ENCODE assay signal across 8 cellular contexts in genomic region chr14:75279153-75279738, GRCh38. TPM values are rescaled to one million over a fixed set of nuclear protein-coding genes. Genes with fewer than 3 reads are reported as not detected.
DNase-seq lines count a peak whose midpoint lies in the region; ATAC-seq and TF ChIP-seq lines count a peak whose summit lies in the region.

No MANE protein-coding gene starts in this region.

- H3K14ac ChIP-seq in neuronal stem cell (ENCODE audit: low read length) = peak overlapping the region; percentile 1

- no CpG with 5 or more reads among the region's 38 CpGs for WGBS in neuronal stem cell (ENCODE audit: extremely low coverage in 2 of 2, insufficient read length in 2 of 2, insufficient replicate concordance in 1 of 2), 2 donors

- no peaks in the 10 kb centered on the region for H3K9me2 ChIP-seq in PC-3 (replicated peaks; ENCODE audit: low read length)

- H3K79me1 ChIP-seq in neuronal stem cell (ENCODE audit: low read depth, low read length) = no peaks in the 10 kb centered on the region

- H3K9me3 ChIP-seq in PC-3 (ENCODE audit: low read length) (no peaks in the 10 kb centered on the region), neuronal stem cell (replicated peaks in 1 of 2; ENCODE audit: control insufficient read depth in 2 of 2, insufficient read depth in 1 of 2, low read depth in 1 of 2, low read length in 2 of 2) (no peaks in the 10 kb centered on the region)

- intact Hi-C loops in CD14-positive monocyte (cut with micrococcal nuclease) (loop anchor here (2.0 to 5.0 kb wide), 3 partner anchors 16 to 142 kb away; no protein-coding TSS in a partner anchor), PC-3 (cut with micrococcal nuclease) (loop anchor here (5.0 kb wide), 1 partner anchor 102 kb away; the partner anchor contains the start of gene TMED10)

- peak overlapping the region; percentile 61 for H3K18ac ChIP-seq in neuronal stem cell (ENCODE audit: low read length)

- BruUV-seq in PC-3 (replicated peaks; lab: Mats Ljungman, UMichigan) = TSS peak; percentile 47

- peak overlapping the region; percentile 93 for H3K23ac ChIP-seq in neuronal stem cell (ENCODE audit: low read depth, low read length, poor library complexity)

- no peaks in the 10 kb centered on the region for H3F3A ChIP-seq in PC-3 (ENCODE audit: low read length, unreplicated experiment)

- H3K4ac ChIP-seq in neuronal stem cell (ENCODE audit: low read length) = no peak overlapping the region

- H3K4me1 Mint-ChIP-seq in CD14-positive monocyte = peaks cover 60% of the 10 kb centered on the region
- peaks cover 60% of the 10 kb centered on the region for H3K4me1 Mint-ChIP-seq in activated naive CD4-positive, alpha-beta T cell treated with anti-CD3 and anti-CD28 coated beads, Interleukin-2, amount 50 U/mL, for 24 hours

- peak overlapping the region; percentile 98 for H2AFZ ChIP-seq in PC-3 (ENCODE audit: low read length)
- peak overlapping the region; percentile 97 for H2AFZ ChIP-seq in neuronal stem cell (ENCODE audit: low read length)

- ATAC-seq in PC-3 = peak; percentile 1; the same call in 1 of the 2 replicates

- peaks cover 29% of the 10 kb centered on the region for H4K20me1 ChIP-seq in PC-3 (ENCODE audit: low read length)

- H3K4me2 ChIP-seq in PC-3 (ENCODE audit: low read length) (peak overlapping the region; percentile 100), neuronal stem cell (ENCODE audit: insufficient read depth, low read length, poor library complexity, severe bottlenecking) (peak overlapping the region; percentile 98)

- H3K27me3 ChIP-seq in PC-3 (ENCODE audit: low read length) (no peaks in the 10 kb centered on the region; the same call in 1 of the 2 replicates), neuronal stem cell (ENCODE audit: control insufficient read depth in 3 of 3, insufficient read depth in 3 of 3, low read depth in 1 of 3, low read length in 3 of 3) (peaks cover 2 to 24% (median 13%) of the 10 kb centered on the region in 3 experiments)

- H3K27ac ChIP-seq in PC-3 (ENCODE audit: low read length) (no peak overlapping the region), neuronal stem cell (replicated peaks; ENCODE audit: low read length) (no peak overlapping the region)

- H3K4me3 Mint-ChIP-seq in CD14-positive monocyte = peak overlapping the region; percentile 95 to 100
- peak overlapping the region; percentile 96 for H3K4me3 Mint-ChIP-seq in activated naive CD4-positive, alpha-beta T cell treated with anti-CD3 and anti-CD28 coated beads, Interleukin-2, amount 50 U/mL, for 24 hours

- POLR2A ChIA-PET in PC-3 (lab: Charles Lee; ENCODE audit: unreplicated experiment) = interaction anchor here (1.0 kb wide), 1 partner anchor 20 kb away, joined by 6 read pairs; no protein-coding TSS in a partner anchor

- no peak overlapping the region for H4K91ac ChIP-seq in neuronal stem cell (ENCODE audit: low read depth, low read length, poor library complexity)

- H3K79me2 ChIP-seq in PC-3 (ENCODE audit: low read length) = no peaks in the 10 kb centered on the region

- H3K4me1 ChIP-seq in PC-3 (ENCODE audit: insufficient read depth, low read length) (peaks cover 16% of the 10 kb centered on the region; the same call in 1 of the 2 replicates), neuronal stem cell (ENCODE audit: control insufficient read depth in 2 of 2, insufficient read depth in 1 of 2, low read depth in 1 of 2, low read length in 2 of 2) (peaks cover 2 to 23% of the 10 kb centered on the region in 2 donors)

- H3K27ac Mint-ChIP-seq in CD14-positive monocyte = peak overlapping the region; percentile 98 to 100 (median 99)
- H3K27ac Mint-ChIP-seq in activated naive CD4-positive, alpha-beta T cell treated with anti-CD3 and anti-CD28 coated beads, Interleukin-2, amount 50 U/mL, for 24 hours = peak overlapping the region; percentile 99

- peaks cover 0 to 41% (median 7%) of the 10 kb centered on the region in 3 donors for H3K27me3 Mint-ChIP-seq in CD14-positive monocyte (ENCODE audit: low read depth in 3 of 3)
- H3K27me3 Mint-ChIP-seq in activated naive CD4-positive, alpha-beta T cell treated with anti-CD3 and anti-CD28 coated beads, Interleukin-2, amount 50 U/mL, for 24 hours = peaks cover 5% of the 10 kb centered on the region

- H2BK15ac ChIP-seq in neuronal stem cell (ENCODE audit: low read length) = peak overlapping the region; percentile 7

- H2BK12ac ChIP-seq in neuronal stem cell (ENCODE audit: low read length) = no peak overlapping the region

- H3K4me3 ChIP-seq in PC-3 (ENCODE audit: low read length) (peak overlapping the region; percentile 93), neuronal stem cell (ENCODE audit: low read length in 2 of 2) (peak overlapping the region; percentile 70 to 90)

- CTCF ChIA-PET in PC-3 (lab: Charles Lee) = interaction anchor here (0.7 kb wide), 1 partner anchor 15 kb away, joined by 3 read pairs; no protein-coding TSS in a partner anchor

- TF ChIP-seq CTCF in CD14-positive monocyte (IDR thresholded peaks at IDR 0.05) (no peak), PC-3 (conservative IDR thresholded peaks at IDR 0.05; ENCODE audit: low read depth, low read length) (no peak)

- DNase-seq in CD14-positive monocyte (ENCODE audit: low spot score) = no peak
- DNase-seq in HCEC 1CT = peak; percentile 49
- DNase-seq in PC-3 = no peak
- DNase-seq in glomerular visceral epithelial cell (ENCODE audit: extremely low spot score) = peak; percentile 34
- no peak for DNase-seq in neuronal stem cell (ENCODE audit: low spot score)
- DNase-seq in NCI-H2196 (lab: John Stamatoyannopoulos, UW; ENCODE audit: unreplicated experiment) = no peak
- no peak for DNase-seq in ecto neural progenitor cell (ENCODE audit: low spot score)

- peak overlapping the region; percentile 100 for H2BK5ac ChIP-seq in neuronal stem cell (ENCODE audit: low read length)

- H3K9ac ChIP-seq in PC-3 (ENCODE audit: low read length) (peak overlapping the region; percentile 95), neuronal stem cell (ENCODE audit: low read depth, low read length, poor library complexity) (peak overlapping the region; percentile 98)

- H3K9me3 Mint-ChIP-seq in CD14-positive monocyte = peaks cover 15 to 31% (median 26%) of the 10 kb centered on the region in 7 donors
- no peaks in the 10 kb centered on the region for H3K9me3 Mint-ChIP-seq in activated naive CD4-positive, alpha-beta T cell treated with anti-CD3 and anti-CD28 coated beads, Interleukin-2, amount 50 U/mL, for 24 hours

- H3K36me3 ChIP-seq in PC-3 (ENCODE audit: low read depth, low read length) (peaks cover 12% of the 10 kb centered on the region; the same call in 1 of the 2 replicates), neuronal stem cell (replicated peaks in 1 of 2; ENCODE audit: control insufficient read depth in 2 of 2, insufficient read depth in 2 of 2, low read length in 2 of 2) (peaks cover 7 to 19% of the 10 kb centered on the region in 2 donors)

- H4K8ac ChIP-seq in neuronal stem cell (ENCODE audit: low read depth, low read length) = no peak overlapping the region

- no peak overlapping the region for H2BK120ac ChIP-seq in neuronal stem cell (ENCODE audit: low read depth, low read length)

- H2AK5ac ChIP-seq in neuronal stem cell (ENCODE audit: low read depth, low read length) = no peak overlapping the region

- peaks cover 41 to 47% of the 10 kb centered on the region in 2 donors for H3K36me3 Mint-ChIP-seq in CD14-positive monocyte
- peaks cover 15% of the 10 kb centered on the region for H3K36me3 Mint-ChIP-seq in activated naive CD4-positive, alpha-beta T cell treated with anti-CD3 and anti-CD28 coated beads, Interleukin-2, amount 50 U/mL, for 24 hours

RNA-seq across cellular contexts. Expression of gene FOS, which starts 0.6 kb away (rescaled TPM):
- polyA plus RNA-seq in CD14-positive monocyte = 1,000 to 10,000 TPM; 4,403 to 4,841 TPM
- 99.2 and 103 TPM in 2 replicates for total RNA-seq in PC-3 (2014; rRNA removed)
- polyA plus RNA-seq in neuronal stem cell (2013, experiment 1 of 2) = 20.4 TPM
- 21.0 TPM for polyA plus RNA-seq in neuronal stem cell (2013, experiment 2 of 2)

Comparison
In these comparisons a context has a peak if more than half of its experiments do, and no peak if none do; other contexts are left out.
1. DNase-seq: peak in HCEC 1CT (single experiment) and glomerular visceral epithelial cell (single experiment); none in CD14-positive monocyte (single experiment), PC-3 (single experiment), neuronal stem cell (single experiment), NCI-H2196 (single experiment) and ecto neural progenitor cell (single experiment).